1 cellular context compared by ENCODE assay signal in genomic region chr2:149075868-149076267, GRCh38.
TF ChIP-seq lines count a peak whose summit lies in the region.

No MANE protein-coding gene starts in this region.

TF ChIP-seq in IMR-90, 13 proteins besides CTCF, POLR2A, EP300 and RAD21:
- no peak for TF ChIP-seq ELK1 (IDR thresholded peaks at IDR 0.05; ENCODE audit: borderline replicate concordance, low read depth, low read length)
